8 cellular contexts compared by ENCODE assay signal in the genomic region with DNA sequence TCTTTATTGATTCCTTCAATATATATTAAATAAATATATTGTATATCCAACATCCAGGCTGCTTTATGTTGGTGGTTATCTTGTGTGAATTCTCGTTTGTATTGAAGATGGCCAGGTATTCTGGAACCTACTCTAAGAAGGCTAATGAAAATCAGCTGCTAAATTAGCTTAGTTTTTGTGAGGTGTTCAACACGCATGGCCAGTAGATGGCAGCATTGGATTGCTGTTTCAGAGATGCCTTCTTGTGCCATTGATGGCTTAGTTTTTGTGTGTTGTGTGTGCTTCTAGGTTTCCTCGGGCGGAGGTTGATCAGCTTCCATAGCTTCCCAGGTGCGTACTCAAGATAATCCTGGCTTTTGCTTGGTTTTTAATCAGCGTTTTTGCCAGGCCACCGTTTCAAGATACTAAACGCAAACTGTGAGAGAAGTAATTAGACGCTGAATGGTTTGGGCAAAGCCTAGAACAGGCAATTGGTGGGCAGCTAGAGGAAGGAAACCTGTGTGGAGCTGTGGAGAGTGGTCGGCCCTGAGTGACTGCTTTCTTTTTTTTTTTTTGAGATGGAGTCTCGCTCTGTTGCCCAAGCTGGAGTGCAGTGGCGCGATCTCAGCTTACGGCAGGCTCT. TPM values are rescaled to one million over a fixed set of nuclear protein-coding genes. Genes with fewer than 3 reads are reported as not detected.
DNase-seq lines count a peak whose midpoint lies in the region; ATAC-seq and TF ChIP-seq lines count a peak whose summit lies in the region.

No MANE protein-coding gene starts in this region.

- peak; percentile 92 for TF ChIP-seq CTCF in BE2C (IDR thresholded peaks at IDR 0.05; ENCODE audit: low read depth, low read length)

- no peak overlapping the region for H3K27ac ChIP-seq in effector memory CD4-positive, alpha-beta T cell (ENCODE audit: insufficient read depth, low read length, poor library complexity, severe bottlenecking)
- no peak overlapping the region for H3K27ac ChIP-seq in mesenchymal stem cell (ENCODE audit: low read length, poor library complexity, severe bottlenecking)

- no peaks in the 10 kb centered on the region for H3K9me3 Mint-ChIP-seq in activated CD4-positive, alpha-beta memory T cell treated with anti-CD3 and anti-CD28 coated beads, Interleukin-2, amount 10 ng/mL, durations not matched to agents 7 days and 5 days

- H3K79me1 ChIP-seq in mesenchymal stem cell (replicated peaks; ENCODE audit: low read length, poor library complexity, severe bottlenecking): no peaks in the 10 kb centered on the region

- H3K9me3 ChIP-seq in BE2C: no peaks in the 10 kb centered on the region
- no peaks in the 10 kb centered on the region for H3K9me3 ChIP-seq in effector memory CD4-positive, alpha-beta T cell (ENCODE audit: control insufficient read depth, low read length)
- no peaks in the 10 kb centered on the region for H3K9me3 ChIP-seq in mesenchymal stem cell (ENCODE audit: control insufficient read depth, low read length)

- H3K4ac ChIP-seq in mesenchymal stem cell (ENCODE audit: low read depth in 1 of 2, low read length in 2 of 2): no peak overlapping the region

- no peak overlapping the region for H3K4me3 Mint-ChIP-seq in activated CD4-positive, alpha-beta memory T cell treated with anti-CD3 and anti-CD28 coated beads, Interleukin-2, amount 10 ng/mL, durations not matched to agents 7 days and 5 days

- H2AK5ac ChIP-seq in mesenchymal stem cell (ENCODE audit: low read length, severe bottlenecking): no peak overlapping the region

- H3K4me1 Mint-ChIP-seq in activated CD4-positive, alpha-beta memory T cell treated with anti-CD3 and anti-CD28 coated beads, Interleukin-2, amount 10 ng/mL, durations not matched to agents 7 days and 5 days: peaks cover 5% of the 10 kb centered on the region

- no peak overlapping the region for H2BK120ac ChIP-seq in mesenchymal stem cell (ENCODE audit: low read depth, low read length)

- H3K4me3 ChIP-seq in BE2C (ENCODE audit: low read depth, low read length) (no peak overlapping the region), mesenchymal stem cell (ENCODE audit: insufficient read depth in 1 of 2, low read depth in 1 of 2, low read length in 2 of 2) (no peak overlapping the region)
- no peak overlapping the region for H3K4me3 ChIP-seq in effector memory CD4-positive, alpha-beta T cell (ENCODE audit: insufficient read depth, low read depth, low read length, poor library complexity, severe bottlenecking)

- H4K91ac ChIP-seq in mesenchymal stem cell (ENCODE audit: low read length): no peak overlapping the region

- no peak overlapping the region for H3K27ac Mint-ChIP-seq in activated CD4-positive, alpha-beta memory T cell treated with anti-CD3 and anti-CD28 coated beads, Interleukin-2, amount 10 ng/mL, durations not matched to agents 7 days and 5 days

- no peak overlapping the region for H3K4me2 ChIP-seq in mesenchymal stem cell (ENCODE audit: low read length, poor library complexity, severe bottlenecking)

- no peak overlapping the region for H3K23ac ChIP-seq in mesenchymal stem cell (ENCODE audit: low read length in 2 of 2)

- H2BK15ac ChIP-seq in mesenchymal stem cell (ENCODE audit: low read depth, poor library complexity, severe bottlenecking): no peak overlapping the region

- POLR2A ChIA-PET in activated CD4-positive, alpha-beta memory T cell treated with anti-CD3 and anti-CD28 coated beads, Interleukin-2, amount 10 ng/mL, durations not matched to agents 7 days and 5 days (lab: Charles Lee): interaction anchor here (0.5 to 1.7 kb wide), 7 partner anchors 9 to 270 kb away, joined by 3 to 9 read pairs (median 4); a partner anchor contains a TSS

- H3K27me3 ChIP-seq in BE2C (no peaks in the 10 kb centered on the region), mesenchymal stem cell (ENCODE audit: control insufficient read depth in 1 of 2, insufficient read depth in 1 of 2, low read length in 2 of 2) (no peaks in the 10 kb centered on the region)
- no peaks in the 10 kb centered on the region for H3K27me3 ChIP-seq in effector memory CD4-positive, alpha-beta T cell (replicated peaks; ENCODE audit: control insufficient read depth, insufficient read depth, low read length, poor library complexity, severe bottlenecking)

- CTCF ChIA-PET in activated CD4-positive, alpha-beta memory T cell treated with anti-CD3 and anti-CD28 coated beads, Interleukin-2, amount 10 ng/mL, durations not matched to agents 7 days and 5 days (lab: Charles Lee): interaction anchor here (0.6 to 3.9 kb wide), 63 partner anchors 8 to 587 kb away, joined by 3 to 65 read pairs (median 5); a partner anchor contains a TSS

- H4K8ac ChIP-seq in mesenchymal stem cell (ENCODE audit: low read length): no peak overlapping the region

- H3K27me3 Mint-ChIP-seq in activated CD4-positive, alpha-beta memory T cell treated with anti-CD3 and anti-CD28 coated beads, Interleukin-2, amount 10 ng/mL, durations not matched to agents 7 days and 5 days: no peaks in the 10 kb centered on the region

- no peak overlapping the region for H2BK12ac ChIP-seq in mesenchymal stem cell (ENCODE audit: low read length in 2 of 2)

- H3K36me3 Mint-ChIP-seq in activated CD4-positive, alpha-beta memory T cell treated with anti-CD3 and anti-CD28 coated beads, Interleukin-2, amount 10 ng/mL, durations not matched to agents 7 days and 5 days (ENCODE audit: low read depth): peaks cover 3% of the 10 kb centered on the region

- H2AFZ ChIP-seq in mesenchymal stem cell (ENCODE audit: low read depth, low read length): no peak overlapping the region

- no peak overlapping the region for H3K14ac ChIP-seq in mesenchymal stem cell (ENCODE audit: low read length in 2 of 2)

- 67% methylated on average over 14 of the region's 14 CpGs for WGBS in mesenchymal stem cell

- DNase-seq in BE2C (peak; percentile 79), NCI-H69 (lab: John Stamatoyannopoulos, UW) (peak; percentile 76), mesenchymal stem cell (peak; percentile 84)
- peak; percentile 80 for DNase-seq in activated CD4-positive, alpha-beta memory T cell treated with anti-CD3 and anti-CD28 coated beads, Interleukin-2, amount 10 ng/mL, durations not matched to agents 7 days and 5 days
- peak; percentile 38 to 69 (median 49) for DNase-seq in effector memory CD4-positive, alpha-beta T cell
- peak; percentile 24 to 46 for DNase-seq in stimulated activated CD8-positive, alpha-beta memory T cell treated with anti-CD3 and anti-CD28 coated beads, Interleukin-2, amount 100 ng/mL, for 48 hours (ENCODE audit: low read depth in 2 of 2)

- ATAC-seq in GM19035 (IDR thresholded peaks at IDR 0.05; ENCODE audit: unreplicated experiment): peak; percentile 80
- ATAC-seq in HG03442 (IDR thresholded peaks at IDR 0.05; ENCODE audit: unreplicated experiment): peak; percentile 79

- H3K9ac ChIP-seq in mesenchymal stem cell (ENCODE audit: low read length): no peak overlapping the region

- no peak overlapping the region for H2BK5ac ChIP-seq in mesenchymal stem cell (ENCODE audit: low read depth, low read length, poor library complexity, severe bottlenecking)

- no peak overlapping the region for H3K18ac ChIP-seq in mesenchymal stem cell (ENCODE audit: low read depth in 1 of 2, low read length in 2 of 2)

- H3K4me1 ChIP-seq in BE2C (peaks cover 10% of the 10 kb centered on the region; the same call in 1 of the 2 replicates), mesenchymal stem cell (ENCODE audit: control insufficient read depth, insufficient read depth, low read depth, low read length) (peaks cover 10% of the 10 kb centered on the region)
- no peaks in the 10 kb centered on the region for H3K4me1 ChIP-seq in effector memory CD4-positive, alpha-beta T cell (ENCODE audit: control insufficient read depth, insufficient read depth, low read length, poor library complexity, severe bottlenecking)

- H3K36me3 ChIP-seq in BE2C (peaks cover 13% of the 10 kb centered on the region; the same call in 1 of the 2 replicates), mesenchymal stem cell (ENCODE audit: control insufficient read depth in 1 of 2, insufficient read depth in 2 of 2, low read depth in 1 of 2, low read length in 2 of 2) (peaks cover 4 to 5% of the 10 kb centered on the region in 2 experiments)
- H3K36me3 ChIP-seq in effector memory CD4-positive, alpha-beta T cell (ENCODE audit: control insufficient read depth, insufficient read depth, low read length): no peaks in the 10 kb centered on the region

RNA-seq across cellular contexts. Expression of a gene that starts 15.1 kb away (rescaled TPM):
- 15.5 TPM for polyA plus RNA-seq in BE2C (2012; ENCODE audit: insufficient read depth, insufficient read length, low read depth)
- total RNA-seq in activated CD4-positive, alpha-beta memory T cell treated with anti-CD3 and anti-CD28 coated beads, Interleukin-2, amount 10 ng/mL, durations not matched to agents 7 days and 5 days: 1 to 10 TPM; 4.5 to 5.4 TPM
- 9.1 TPM for polyA plus RNA-seq in mesenchymal stem cell (2013, experiment 1 of 2)
- polyA plus RNA-seq in mesenchymal stem cell (2013, experiment 2 of 2): 8.2 TPM
